In the genomic region with DNA sequence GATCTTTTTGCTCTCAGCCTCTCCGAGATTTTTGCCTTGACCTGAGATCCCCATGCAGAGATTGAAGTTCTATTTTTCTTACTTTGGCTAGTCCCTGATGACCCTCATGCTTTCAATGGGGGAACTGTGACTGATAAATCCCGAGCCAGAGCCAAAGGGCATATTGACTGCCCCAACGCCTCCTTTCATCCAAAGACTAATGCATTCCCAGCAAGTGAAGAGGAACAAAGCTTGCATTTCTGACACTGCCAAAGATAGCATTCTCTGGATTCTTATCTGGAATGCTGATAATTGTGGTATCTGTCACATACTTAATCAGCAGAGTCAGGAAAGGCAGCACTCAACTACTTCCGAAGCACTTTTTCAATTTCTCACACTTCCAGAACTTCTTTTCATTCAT, we compare ENCODE assay signal across 23 cellular contexts.
DNase-seq lines count a peak whose midpoint lies in the region; TF ChIP-seq lines count a peak whose summit lies in the region.
"Had no signal": no experiment of that assay in that cellular context is flagged by ENCODE, and none has a peak within 500 bp of the region (broad histone marks: within the 10 kb centered on the region; RNA-seq: fewer than 3 reads in every experiment).

No MANE protein-coding gene starts in this region.

- no peak for TF ChIP-seq POLR2A in testis (IDR thresholded peaks at IDR 0.05)

- intact Hi-C loops in testis (cut with DNase I; ENCODE audit: low total_unique reads) (no loop called here), dorsolateral prefrontal cortex (cut with DNase I) (no loop called here), tibial artery (cut with DNase I; ENCODE audit: low total_unique reads) (no loop called here)

- no peaks in the 10 kb centered on the region for H3F3A ChIP-seq in neural progenitor cell (ENCODE audit: low read depth)
- H3F3A ChIP-seq in smooth muscle cell (ENCODE audit: low read depth) = peaks cover 5% of the 10 kb centered on the region

- H3K4me1 ChIP-seq in neural progenitor cell (peaks cover 19% of the 10 kb centered on the region), smooth muscle cell (ENCODE audit: low read depth) (peaks cover 25% of the 10 kb centered on the region), testis (no peaks in the 10 kb centered on the region), tibial artery (peaks cover 0 to 7% (median 0%) of the 10 kb centered on the region in 4 donors)

- H3K36me3 ChIP-seq in neural progenitor cell (no peaks in the 10 kb centered on the region), smooth muscle cell (ENCODE audit: low read depth) (no peaks in the 10 kb centered on the region), testis (ENCODE audit: low read depth, missing control alignments) (no peaks in the 10 kb centered on the region), tibial artery (no peaks in the 10 kb centered on the region)
- H3K36me3 ChIP-seq: BE2C had no signal

- H2AFZ ChIP-seq in neural progenitor cell (replicated peaks) = no peak overlapping the region
- no peak overlapping the region for H2AFZ ChIP-seq in smooth muscle cell (ENCODE audit: low read depth)
- H2AFZ ChIP-seq: GM23338 had no signal

- H3K9ac ChIP-seq in neural progenitor cell (no peak overlapping the region), smooth muscle cell (ENCODE audit: low read depth) (no peak overlapping the region)
- H3K9ac ChIP-seq: SK-N-SH had no signal

- WGBS in smooth muscle cell (ENCODE audit: low lambda C conversion rate) = 35% methylated on average over 4 of the region's 4 CpGs
- 81 to 87% methylated on average over 4 of the region's 4 CpGs for WGBS in testis, 2 donors

- H3K27me3 ChIP-seq in neural progenitor cell (no peaks in the 10 kb centered on the region), smooth muscle cell (ENCODE audit: low read depth) (no peaks in the 10 kb centered on the region), testis (no peaks in the 10 kb centered on the region), dorsolateral prefrontal cortex (peaks cover 0 to 3% (median 0%) of the 10 kb centered on the region in 45 donors), tibial artery (no peaks in the 10 kb centered on the region)

- no peaks in the 10 kb centered on the region for H3K79me2 ChIP-seq in neural progenitor cell (ENCODE audit: low read depth)
- no peaks in the 10 kb centered on the region for H3K79me2 ChIP-seq in smooth muscle cell (ENCODE audit: low read depth)

- H3K4me2 ChIP-seq in neural progenitor cell = no peak overlapping the region
- H3K4me2 ChIP-seq in smooth muscle cell = peak overlapping the region; percentile 43
- H3K4me2 ChIP-seq: GM23338, SK-N-SH had no signal

- H3K27ac ChIP-seq in neural progenitor cell = no peak overlapping the region
- H3K27ac ChIP-seq in smooth muscle cell (ENCODE audit: low read depth) = no peak overlapping the region
- H3K27ac ChIP-seq in testis = no peak overlapping the region
- H3K27ac ChIP-seq in dorsolateral prefrontal cortex = no peak overlapping the region
- H3K27ac ChIP-seq in tibial artery = no peak overlapping the region

- H3K36me3 Mint-ChIP-seq in neural progenitor cell = no peaks in the 10 kb centered on the region
- H3K36me3 Mint-ChIP-seq: CD14-positive monocyte; CD8-positive, alpha-beta memory T cell had no signal

- TF ChIP-seq CTCF in neural progenitor cell (IDR thresholded peaks at IDR 0.05) (no peak), smooth muscle cell (IDR thresholded peaks at IDR 0.05; ENCODE audit: borderline replicate concordance, insufficient read depth, poor library complexity, severe bottlenecking) (no peak), testis (IDR thresholded peaks at IDR 0.05) (no peak), dorsolateral prefrontal cortex (IDR thresholded peaks at IDR 0.05 in 54 of 56, conservative IDR thresholded peaks at IDR 0.05 in 2 of 56; ENCODE audit: low read depth in 1 of 56, partially characterized antibody in 56 of 56) (no peak), tibial artery (IDR thresholded peaks at IDR 0.05) (no peak)

- H3K27ac Mint-ChIP-seq in neural progenitor cell = no peak overlapping the region
- H3K27ac Mint-ChIP-seq: CD14-positive monocyte; CD8-positive, alpha-beta memory T cell; GM23338 had no signal

- H4K20me1 ChIP-seq in neural progenitor cell (ENCODE audit: low read depth) = no peaks in the 10 kb centered on the region
- H4K20me1 ChIP-seq in smooth muscle cell (ENCODE audit: low read depth) = no peaks in the 10 kb centered on the region

- no peaks in the 10 kb centered on the region for H3K9me3 ChIP-seq in neural progenitor cell (ENCODE audit: low read depth)
- H3K9me3 ChIP-seq in smooth muscle cell (replicated peaks; ENCODE audit: low read depth) = no peaks in the 10 kb centered on the region
- H3K9me3 ChIP-seq in testis = no peaks in the 10 kb centered on the region
- H3K9me3 ChIP-seq in tibial artery = no peaks in the 10 kb centered on the region
- H3K9me3 ChIP-seq: BE2C, SK-N-SH had no signal

- no peaks in the 10 kb centered on the region for H3K9me3 Mint-ChIP-seq in neural progenitor cell
- H3K9me3 Mint-ChIP-seq: GM23338, H9 had no signal

- peak; percentile 49 for DNase-seq in ELF-1 (ENCODE audit: low read depth, low spot score)
- DNase-seq in foreskin melanocyte = peak; percentile 79
- peak; percentile 75 for DNase-seq in neural progenitor cell (ENCODE audit: low spot score)
- DNase-seq in smooth muscle cell (lab: John Stamatoyannopoulos, UW; ENCODE audit: unreplicated experiment) = no peak
- DNase-seq in testis = no peak
- no peak for DNase-seq in dorsolateral prefrontal cortex
- DNase-seq in tibial artery = no peak
- DNase-seq: BE2C; CD8-positive, alpha-beta memory T cell; DMS153; DND-41; H9; IMR-90; KG1; MM.1S; NCI-H2029; NCI-H446; NCI-H524 treated with DMSO at 0.1 percent for 48 hours; NCI-H774; SIG-M5; SK-N-SH had no signal

- peaks cover 3% of the 10 kb centered on the region for H3K27me3 Mint-ChIP-seq in neural progenitor cell (ENCODE audit: insufficient read depth, low read depth)
- H3K27me3 Mint-ChIP-seq: CD8-positive, alpha-beta memory T cell had no signal

- H3K4me1 Mint-ChIP-seq in neural progenitor cell = peaks cover 16% of the 10 kb centered on the region
- H3K4me1 Mint-ChIP-seq: CD14-positive monocyte had no signal

- H3K4me3 Mint-ChIP-seq in neural progenitor cell = no peak overlapping the region
- H3K4me3 Mint-ChIP-seq: CD14-positive monocyte; CD8-positive, alpha-beta memory T cell; GM23338; H9 had no signal

- H3K4me3 ChIP-seq in neural progenitor cell = no peak overlapping the region
- H3K4me3 ChIP-seq in smooth muscle cell = no peak overlapping the region
- no peak overlapping the region for H3K4me3 ChIP-seq in testis
- H3K4me3 ChIP-seq in dorsolateral prefrontal cortex = no peak overlapping the region
- H3K4me3 ChIP-seq in tibial artery = no peak overlapping the region
- H3K4me3 ChIP-seq: GM23338 had no signal

Comparison
In these comparisons a context has a peak if more than half of its experiments do, and no peak if none do; other contexts are left out.
1. DNase-seq: peak in ELF-1 (single experiment), foreskin melanocyte (single experiment) and neural progenitor cell (single experiment); none in smooth muscle cell (single experiment), testis (single experiment), dorsolateral prefrontal cortex (0 of 10) and tibial artery (0 of 2).